15 cellular contexts compared by ENCODE assay signal in genomic region chr20:62887860-62888239, GRCh38. TPM values are rescaled to one million over a fixed set of nuclear protein-coding genes. Genes with fewer than 3 reads are reported as not detected.
DNase-seq lines count a peak whose midpoint lies in the region; ATAC-seq and TF ChIP-seq lines count a peak whose summit lies in the region.
"Had no signal": no experiment of that assay in that cellular context is flagged by ENCODE, and none has a peak within 500 bp of the region (broad histone marks: within the 10 kb centered on the region; RNA-seq: fewer than 3 reads in every experiment).

No MANE protein-coding gene starts in this region.

- no peaks in the 10 kb centered on the region for H3K9me3 Mint-ChIP-seq in activated naive CD8-positive, alpha-beta T cell (ENCODE audit: low read depth)
- no peaks in the 10 kb centered on the region for H3K9me3 Mint-ChIP-seq in activated naive CD8-positive, alpha-beta T cell treated with anti-CD3 and anti-CD28 coated beads for 36 hours
- H3K9me3 Mint-ChIP-seq: H9 had no signal

- BruUV-seq in PC-3 (replicated peaks; lab: Mats Ljungman, UMichigan): no TSS peak

- peaks cover 38% of the 10 kb centered on the region for H3K4me1 Mint-ChIP-seq in activated naive CD8-positive, alpha-beta T cell (ENCODE audit: low read depth)
- peaks cover 24% of the 10 kb centered on the region for H3K4me1 Mint-ChIP-seq in activated naive CD8-positive, alpha-beta T cell treated with anti-CD3 and anti-CD28 coated beads for 36 hours

- H2AFZ ChIP-seq in PC-3 (ENCODE audit: low read length): no peak overlapping the region
- H2AFZ ChIP-seq: parathyroid adenoma had no signal

- peak overlapping the region; percentile 12; the same call in 1 of the 2 replicates for H3K27ac ChIP-seq in PC-3 (ENCODE audit: low read length)
- peak overlapping the region; percentile 8 for H3K27ac ChIP-seq in epithelial cell of prostate
- H3K27ac ChIP-seq: ascending aorta, parathyroid adenoma had no signal

- no peaks in the 10 kb centered on the region for H3K79me2 ChIP-seq in PC-3 (ENCODE audit: low read length)

- H3K4me3 Mint-ChIP-seq in activated naive CD8-positive, alpha-beta T cell: no peak overlapping the region
- H3K4me3 Mint-ChIP-seq in activated naive CD8-positive, alpha-beta T cell treated with anti-CD3 and anti-CD28 coated beads for 36 hours: no peak overlapping the region
- H3K4me3 Mint-ChIP-seq: H9 had no signal

- H3K27me3 ChIP-seq in PC-3 (ENCODE audit: low read length) (no peaks in the 10 kb centered on the region), skeletal muscle satellite cell (ENCODE audit: control insufficient read depth, insufficient read depth, low read length) (no peaks in the 10 kb centered on the region)
- H3K27me3 ChIP-seq: ascending aorta had no signal

- H3K9ac ChIP-seq in PC-3 (ENCODE audit: low read length): no peak overlapping the region
- peak overlapping the region; percentile 39 for H3K9ac ChIP-seq in skeletal muscle satellite cell (ENCODE audit: low read depth, low read length)
- H3K9ac ChIP-seq: parathyroid adenoma had no signal

- H3K4me1 ChIP-seq in PC-3 (ENCODE audit: insufficient read depth, low read length) (no peaks in the 10 kb centered on the region), skeletal muscle satellite cell (ENCODE audit: control insufficient read depth, insufficient read depth, low read length) (peaks cover 18% of the 10 kb centered on the region)
- H3K4me1 ChIP-seq: ascending aorta, parathyroid adenoma had no signal

- no peak for DNase-seq in activated naive CD8-positive, alpha-beta T cell treated with anti-CD3 and anti-CD28 coated beads for 36 hours
- DNase-seq in PC-3: no peak
- no peak for DNase-seq in epithelial cell of prostate (ENCODE audit: low read depth, low spot score)
- no peak for DNase-seq in cerebellar nuclear complex (lab: John Stamatoyannopoulos, UW)
- DNase-seq: H9; NCI-H1092; NCI-H2171 treated with DMSO at 0.1 percent for 48 hours; NK-92 treated with Interleukin-12 subunit alpha and Interleukin-12 subunit beta, amount 100 ng/mL, for 24 hours had no signal

- intact Hi-C loops in PC-3 (cut with micrococcal nuclease): loop anchor here (1.0 kb wide), 1 partner anchor 13 kb away; no protein-coding TSS in a partner anchor

- ATAC-seq in PC-3: peak; percentile 23
- no peak for ATAC-seq in HG02885 (IDR thresholded peaks at IDR 0.05; ENCODE audit: poor library complexity, unreplicated experiment)
- ATAC-seq in HG02678 (IDR thresholded peaks at IDR 0.05; ENCODE audit: unreplicated experiment): no peak

- no peak overlapping the region for H3K4me3 ChIP-seq in PC-3 (ENCODE audit: low read length)
- H3K4me3 ChIP-seq in skeletal muscle satellite cell (ENCODE audit: low read length): no peak overlapping the region
- H3K4me3 ChIP-seq: ascending aorta, mucosa of descending colon had no signal

- H3K36me3 Mint-ChIP-seq in activated naive CD8-positive, alpha-beta T cell: peaks cover 8% of the 10 kb centered on the region
- peaks cover 21% of the 10 kb centered on the region for H3K36me3 Mint-ChIP-seq in activated naive CD8-positive, alpha-beta T cell treated with anti-CD3 and anti-CD28 coated beads for 36 hours

- POLR2A ChIA-PET in PC-3 (lab: Charles Lee; ENCODE audit: unreplicated experiment): no interaction called here

- H4K20me1 ChIP-seq in PC-3 (ENCODE audit: low read length): no peaks in the 10 kb centered on the region

- no peaks in the 10 kb centered on the region for H3K9me2 ChIP-seq in PC-3 (replicated peaks; ENCODE audit: low read length)

- peak overlapping the region; percentile 46 for H3K27ac Mint-ChIP-seq in activated naive CD8-positive, alpha-beta T cell
- H3K27ac Mint-ChIP-seq in activated naive CD8-positive, alpha-beta T cell treated with anti-CD3 and anti-CD28 coated beads for 36 hours: no peak overlapping the region

- H3K4me2 ChIP-seq in PC-3 (ENCODE audit: low read length) (no peak overlapping the region), skeletal muscle satellite cell (ENCODE audit: low read length) (peak overlapping the region; percentile 27)

- CTCF ChIA-PET in PC-3 (lab: Charles Lee): interaction anchor here (0.5 to 1.0 kb wide), 2 partner anchors 12 to 14 kb away, joined by 3 to 4 read pairs; no protein-coding TSS in a partner anchor

- no peaks in the 10 kb centered on the region for H3K27me3 Mint-ChIP-seq in activated naive CD8-positive, alpha-beta T cell
- no peaks in the 10 kb centered on the region for H3K27me3 Mint-ChIP-seq in activated naive CD8-positive, alpha-beta T cell treated with anti-CD3 and anti-CD28 coated beads for 36 hours

- no peaks in the 10 kb centered on the region for H3K9me3 ChIP-seq in PC-3 (ENCODE audit: low read length)
- no peaks in the 10 kb centered on the region for H3K9me3 ChIP-seq in skeletal muscle satellite cell (replicated peaks; ENCODE audit: low read length)
- H3K9me3 ChIP-seq: ascending aorta, mucosa of descending colon had no signal

- peaks cover 5% of the 10 kb centered on the region for H3F3A ChIP-seq in PC-3 (ENCODE audit: low read length, unreplicated experiment)

- H3K36me3 ChIP-seq in PC-3 (ENCODE audit: low read depth, low read length): peaks cover 48% of the 10 kb centered on the region
- H3K36me3 ChIP-seq in skeletal muscle satellite cell (ENCODE audit: insufficient read depth, low read length): peaks cover 66% of the 10 kb centered on the region

- TF ChIP-seq CTCF in PC-3 (conservative IDR thresholded peaks at IDR 0.05; ENCODE audit: low read depth, low read length): no peak

RNA-seq across cellular contexts. Expression of gene TCFL5, which starts 26.2 kb away (rescaled TPM):
- 1 to 10 TPM; 5.4 to 5.8 TPM for total RNA-seq in activated naive CD8-positive, alpha-beta T cell treated with anti-CD3 and anti-CD28 coated beads for 36 hours
- 15.8 and 21.7 TPM in 2 replicates for total RNA-seq in PC-3 (2014; rRNA removed)
- 14.9 and 17.2 TPM in 2 replicates for total RNA-seq in skeletal muscle satellite cell (2012; rRNA removed)

RNA-seq across cellular contexts. Expression of gene DIDO1, which starts 38.5 kb away (rescaled TPM):
- 10 to 100 TPM; 46.3 to 47.2 TPM for total RNA-seq in activated naive CD8-positive, alpha-beta T cell treated with anti-CD3 and anti-CD28 coated beads for 36 hours
- total RNA-seq in PC-3 (2014; rRNA removed): 33.2 and 40.4 TPM in 2 replicates
- total RNA-seq in skeletal muscle satellite cell (2012; rRNA removed): 26.6 and 31.7 TPM in 2 replicates

RNA-seq across cellular contexts. Expression of gene GID8, which starts 50.1 kb away (rescaled TPM):
- 10 to 100 TPM; 47.6 to 48.5 TPM for total RNA-seq in activated naive CD8-positive, alpha-beta T cell treated with anti-CD3 and anti-CD28 coated beads for 36 hours
- 37.2 and 47.5 TPM in 2 replicates for total RNA-seq in PC-3 (2014; rRNA removed)
- 22.7 and 23.1 TPM in 2 replicates for total RNA-seq in skeletal muscle satellite cell (2012; rRNA removed)
